Comparison of ENCODE assay signal across 8 cellular contexts in genomic region chr17:40095944-40096791, GRCh38. TPM values are rescaled to one million over a fixed set of nuclear protein-coding genes. Genes with fewer than 3 reads are reported as not detected.
DNase-seq lines count a peak whose midpoint lies in the region; ATAC-seq, FAIRE-seq and TF ChIP-seq lines count a peak whose summit lies in the region.

No MANE protein-coding gene starts in this region.

- intact Hi-C loops in activated T-helper 1 cell treated with anti-CD3 and anti-CD28 coated beads, Interleukin-12 subunit alpha, Interleukin-12 subunit beta, Interleukin-2, Interleukin-4 antibody, amounts not matched to agents 30 ng/mL and 10 ng/mL and 1 ng/mL, durations not matched to agents 14 hours and 24 hours and 36 hours (cut with micrococcal nuclease): loop anchor here (1.0 to 10.0 kb wide), 11 partner anchors 17 to 694 kb away; partner anchors contain the start of genes CASC3, CDC6, FBXL20 and PSMD3
- intact Hi-C loops in lower lobe of right lung (cut with DNase I): no loop called here

- peak; percentile 43 for ATAC-seq in GM19463 (IDR thresholded peaks at IDR 0.05; ENCODE audit: unreplicated experiment)
- ATAC-seq in lower lobe of right lung: no peak

- peaks cover 4% of the 10 kb centered on the region for H3K36me3 Mint-ChIP-seq in IgD-negative memory B cell
- H3K36me3 Mint-ChIP-seq in activated T-helper 1 cell treated with anti-CD3 and anti-CD28 coated beads, Interleukin-12 subunit alpha, Interleukin-12 subunit beta, Interleukin-2, Interleukin-4 antibody, amounts not matched to agents 30 ng/mL and 10 ng/mL and 1 ng/mL, durations not matched to agents 14 hours and 24 hours and 36 hours (ENCODE audit: low read depth): peaks cover 41% of the 10 kb centered on the region

- H3K4me3 Mint-ChIP-seq in IgD-negative memory B cell: peak overlapping the region; percentile 56 to 93 (median 88)
- H3K4me3 Mint-ChIP-seq in activated T-helper 1 cell treated with anti-CD3 and anti-CD28 coated beads, Interleukin-12 subunit alpha, Interleukin-12 subunit beta, Interleukin-2, Interleukin-4 antibody, amounts not matched to agents 30 ng/mL and 10 ng/mL and 1 ng/mL, durations not matched to agents 14 hours and 24 hours and 36 hours: peak overlapping the region; percentile 76

- peaks cover 58% of the 10 kb centered on the region for H3K36me3 ChIP-seq in lower lobe of right lung

- H3K27me3 Mint-ChIP-seq in IgD-negative memory B cell: no peaks in the 10 kb centered on the region
- H3K27me3 Mint-ChIP-seq in activated T-helper 1 cell treated with anti-CD3 and anti-CD28 coated beads, Interleukin-12 subunit alpha, Interleukin-12 subunit beta, Interleukin-2, Interleukin-4 antibody, amounts not matched to agents 30 ng/mL and 10 ng/mL and 1 ng/mL, durations not matched to agents 14 hours and 24 hours and 36 hours (ENCODE audit: insufficient read depth): peaks cover 5% of the 10 kb centered on the region

- no peak for FAIRE-seq in RCC 7860 (lab: Jason Lieb, UNC)

- no peaks in the 10 kb centered on the region for H3K9me3 Mint-ChIP-seq in IgD-negative memory B cell
- H3K9me3 Mint-ChIP-seq in activated T-helper 1 cell treated with anti-CD3 and anti-CD28 coated beads, Interleukin-12 subunit alpha, Interleukin-12 subunit beta, Interleukin-2, Interleukin-4 antibody, amounts not matched to agents 30 ng/mL and 10 ng/mL and 1 ng/mL, durations not matched to agents 14 hours and 24 hours and 36 hours: no peaks in the 10 kb centered on the region

- H3K4me1 Mint-ChIP-seq in IgD-negative memory B cell: peaks cover 24 to 44% (median 41%) of the 10 kb centered on the region in 3 donors
- peaks cover 65% of the 10 kb centered on the region for H3K4me1 Mint-ChIP-seq in activated T-helper 1 cell treated with anti-CD3 and anti-CD28 coated beads, Interleukin-12 subunit alpha, Interleukin-12 subunit beta, Interleukin-2, Interleukin-4 antibody, amounts not matched to agents 30 ng/mL and 10 ng/mL and 1 ng/mL, durations not matched to agents 14 hours and 24 hours and 36 hours (ENCODE audit: low read depth)

- H3K9me3 ChIP-seq in lower lobe of right lung: no peaks in the 10 kb centered on the region

- no peaks in the 10 kb centered on the region for H3K27me3 ChIP-seq in lower lobe of right lung (ENCODE audit: low read depth)

- peak overlapping the region; percentile 83 for H3K4me3 ChIP-seq in lower lobe of right lung

- no peak for TF ChIP-seq CTCF in lower lobe of right lung (IDR thresholded peaks at IDR 0.05)

- peak overlapping the region; percentile 74 to 100 (median 83) for H3K27ac Mint-ChIP-seq in IgD-negative memory B cell
- peak overlapping the region; percentile 81 for H3K27ac Mint-ChIP-seq in activated T-helper 1 cell treated with anti-CD3 and anti-CD28 coated beads, Interleukin-12 subunit alpha, Interleukin-12 subunit beta, Interleukin-2, Interleukin-4 antibody, amounts not matched to agents 30 ng/mL and 10 ng/mL and 1 ng/mL, durations not matched to agents 14 hours and 24 hours and 36 hours

- peak overlapping the region; percentile 95 for H3K27ac ChIP-seq in lower lobe of right lung

- H3K4me1 ChIP-seq in lower lobe of right lung: peaks cover 67% of the 10 kb centered on the region

- in situ Hi-C loops in KBM-7 (cut with MboI; ENCODE audit: low pct_unique_long_range_greater_than_20kb, low sequenced_read_pairs): no loop called here

- DNase-seq in Ammon's horn (ENCODE audit: low spot score) (peak; percentile 53), lower lobe of right lung (peak; percentile 62), KBM-7 (no peak), RCC 7860 (ENCODE audit: low spot score) (no peak)
- DNase-seq in activated T-helper 1 cell treated with anti-CD3 and anti-CD28 coated beads, Interleukin-12 subunit alpha, Interleukin-12 subunit beta, Interleukin-2, Interleukin-4 antibody, amounts not matched to agents 30 ng/mL and 10 ng/mL and 1 ng/mL, durations not matched to agents 14 hours and 24 hours and 36 hours (ENCODE audit: low spot score): peak; percentile 91
- peak; percentile 58 to 84 for DNase-seq in stimulated activated CD8-positive, alpha-beta memory T cell treated with anti-CD3 and anti-CD28 coated beads, Interleukin-7, amount 100 ng/mL, for 4 hours (ENCODE audit: low read depth in 2 of 2)

RNA-seq across cellular contexts. Expression of gene NR1D1, which starts 4.2 kb away (rescaled TPM):
- polyA plus RNA-seq in IgD-negative memory B cell: 3.6 TPM
- total RNA-seq in activated T-helper 1 cell treated with anti-CD3 and anti-CD28 coated beads, Interleukin-12 subunit alpha, Interleukin-12 subunit beta, Interleukin-2, Interleukin-4 antibody, amounts not matched to agents 30 ng/mL and 10 ng/mL and 1 ng/mL, durations not matched to agents 14 hours and 24 hours and 36 hours: 8.7 and 9.6 TPM in 2 replicates
- total RNA-seq in lower lobe of right lung: 20.1 TPM

RNA-seq across cellular contexts. Expression of gene MSL1, which starts 25.6 kb away (rescaled TPM):
- polyA plus RNA-seq in IgD-negative memory B cell: 10.1 TPM
- total RNA-seq in activated T-helper 1 cell treated with anti-CD3 and anti-CD28 coated beads, Interleukin-12 subunit alpha, Interleukin-12 subunit beta, Interleukin-2, Interleukin-4 antibody, amounts not matched to agents 30 ng/mL and 10 ng/mL and 1 ng/mL, durations not matched to agents 14 hours and 24 hours and 36 hours: 87.6 and 88.2 TPM in 2 replicates
- total RNA-seq in lower lobe of right lung: 97.7 TPM

RNA-seq across cellular contexts. Expression of gene THRA, which starts 33.4 kb away (rescaled TPM):
- polyA plus RNA-seq in IgD-negative memory B cell: 4.6 TPM
- total RNA-seq in activated T-helper 1 cell treated with anti-CD3 and anti-CD28 coated beads, Interleukin-12 subunit alpha, Interleukin-12 subunit beta, Interleukin-2, Interleukin-4 antibody, amounts not matched to agents 30 ng/mL and 10 ng/mL and 1 ng/mL, durations not matched to agents 14 hours and 24 hours and 36 hours: 2.9 and 3.5 TPM in 2 replicates
- 50.1 TPM for total RNA-seq in lower lobe of right lung

RNA-seq across cellular contexts. Expression of gene MED24, which starts 42.0 kb away (rescaled TPM):
- polyA plus RNA-seq in IgD-negative memory B cell: 51.9 TPM
- total RNA-seq in activated T-helper 1 cell treated with anti-CD3 and anti-CD28 coated beads, Interleukin-12 subunit alpha, Interleukin-12 subunit beta, Interleukin-2, Interleukin-4 antibody, amounts not matched to agents 30 ng/mL and 10 ng/mL and 1 ng/mL, durations not matched to agents 14 hours and 24 hours and 36 hours: 113 and 120 TPM in 2 replicates
- 59.6 TPM for total RNA-seq in lower lobe of right lung

RNA-seq across cellular contexts. Expression of gene CASC3, which starts 44.2 kb away (rescaled TPM):
- polyA plus RNA-seq in IgD-negative memory B cell: 49.9 TPM
- 117 TPM in 2 replicates for total RNA-seq in activated T-helper 1 cell treated with anti-CD3 and anti-CD28 coated beads, Interleukin-12 subunit alpha, Interleukin-12 subunit beta, Interleukin-2, Interleukin-4 antibody, amounts not matched to agents 30 ng/mL and 10 ng/mL and 1 ng/mL, durations not matched to agents 14 hours and 24 hours and 36 hours
- total RNA-seq in lower lobe of right lung: 101 TPM

Comparison
In these comparisons a context has a peak if more than half of its experiments do, and no peak if none do; other contexts are left out.
1. DNase-seq: peak in Ammon's horn (single experiment), activated T-helper 1 cell treated with anti-CD3 and anti-CD28 coated beads, Interleukin-12 subunit alpha, Interleukin-12 subunit beta, Interleukin-2, Interleukin-4 antibody, amounts not matched to agents 30 ng/mL and 10 ng/mL and 1 ng/mL, durations not matched to agents 14 hours and 24 hours and 36 hours (single experiment), lower lobe of right lung (single experiment) and stimulated activated CD8-positive, alpha-beta memory T cell treated with anti-CD3 and anti-CD28 coated beads, Interleukin-7, amount 100 ng/mL, for 4 hours (2 of 2); none in KBM-7 (single experiment) and RCC 7860 (single experiment).
2. RNA of gene THRA, which starts 33.4 kb away (total RNA-seq): 50.1 TPM in lower lobe of right lung (single experiment); 2.9 to 3.5 TPM in activated T-helper 1 cell treated with anti-CD3 and anti-CD28 coated beads, Interleukin-12 subunit alpha, Interleukin-12 subunit beta, Interleukin-2, Interleukin-4 antibody, amounts not matched to agents 30 ng/mL and 10 ng/mL and 1 ng/mL, durations not matched to agents 14 hours and 24 hours and 36 hours; every median in the first group is over 10 times any median in the second.